9 cellular contexts compared by ENCODE assay signal in genomic region chr13:40102854-40103253, GRCh38.
A peak's percentile ranks its signal among the peaks of the same experiment; 100 is the strongest.
DNase-seq lines count a peak whose midpoint lies in the region; ATAC-seq, FAIRE-seq and TF ChIP-seq lines count a peak whose summit lies in the region.
"Had no signal": no experiment of that assay in that cellular context is flagged by ENCODE, and none has a peak within 500 bp of the region (broad histone marks: within the 10 kb centered on the region; RNA-seq: fewer than 3 reads in every experiment).

No MANE protein-coding gene starts in this region.

- FAIRE-seq in GM12892 (lab: Jason Lieb, UNC), result peak; percentile 70

- no peak for TF ChIP-seq POLR2A in GM12892 (IDR thresholded peaks at IDR 0.05; ENCODE audit: low read depth, low read length)

- DNase-seq in GM12892 (ENCODE audit: insufficient read length), result no peak
- peak; percentile 65 to 91 for DNase-seq in activated CD4-positive, alpha-beta T cell treated with anti-CD3 and anti-CD28 coated beads, Interleukin-2, amount 50 U/mL, for 24 hours (ENCODE audit: low read depth in 1 of 2, low spot score in 1 of 2)
- peak; percentile 19 for DNase-seq in effector CD4-positive, alpha-beta T cell
- peak; percentile 91 to 92 for DNase-seq in stimulated activated CD4-positive, alpha-beta T cell treated with anti-CD3 and anti-CD28 coated beads, Interleukin-2, amount 100 ng/mL, for 24 hours
- DNase-seq in NK-92 treated with Interleukin-12 subunit alpha and Interleukin-12 subunit beta, amount 100 ng/mL, for 24 hours (lab: John Stamatoyannopoulos, UW), result no peak
- DNase-seq: NCI-H1436 had no signal

- ATAC-seq in HG03354 (IDR thresholded peaks at IDR 0.05; ENCODE audit: poor library complexity, severe bottlenecking, unreplicated experiment) (no peak), GM19324 (IDR thresholded peaks at IDR 0.05; ENCODE audit: low FRiP score, unreplicated experiment) (no peak), GM18520 (IDR thresholded peaks at IDR 0.05; ENCODE audit: unreplicated experiment) (no peak)

Comparison
In these comparisons a context has a peak if more than half of its experiments do, and no peak if none do; other contexts are left out.
1. DNase-seq: peak in activated CD4-positive, alpha-beta T cell treated with anti-CD3 and anti-CD28 coated beads, Interleukin-2, amount 50 U/mL, for 24 hours (2 of 2), effector CD4-positive, alpha-beta T cell (single experiment) and stimulated activated CD4-positive, alpha-beta T cell treated with anti-CD3 and anti-CD28 coated beads, Interleukin-2, amount 100 ng/mL, for 24 hours (2 of 2); none in GM12892 (single experiment) and NK-92 treated with Interleukin-12 subunit alpha and Interleukin-12 subunit beta, amount 100 ng/mL, for 24 hours (single experiment).